In genomic region chr6:117616971-117617765, GRCh38 we compare ENCODE assay signal across 16 cellular contexts. TPM values are rescaled to one million over a fixed set of nuclear protein-coding genes. Genes with fewer than 3 reads are reported as not detected.
DNase-seq lines count a peak whose midpoint lies in the region; ATAC-seq, FAIRE-seq and TF ChIP-seq lines count a peak whose summit lies in the region.
"Had no signal": no experiment of that assay in that cellular context is flagged by ENCODE, and none has a peak within 500 bp of the region (broad histone marks: within the 10 kb centered on the region; RNA-seq: fewer than 3 reads in every experiment).

No MANE protein-coding gene starts in this region.

- 50% methylated on average over 7 of the region's 7 CpGs for WGBS in SK-N-SH (ENCODE audit: low lambda C conversion rate)
- WGBS in H1 (ENCODE audit: extremely low coverage in 1 of 2, insufficient coverage in 1 of 2, insufficient read length in 1 of 2, insufficient replicate concordance in 2 of 2, low coverage in 1 of 2, low lambda C conversion rate in 2 of 2, missing lambda C conversion rate in 1 of 2), 2 experiments = 93% methylated on average over 4 of the region's 7 CpGs; no CpG with 5 or more reads in 1 of the 2 experiments
- WGBS in spleen, 5 donors = 77 to 86% (median 84%) methylated on average over 7 of the region's 7 CpGs

- peak; percentile 17 for DNase-seq in activated gamma-delta T cell treated with Interleukin-2 at 50 U/mL for 16 hours
- no peak for DNase-seq in activated gamma-delta T cell (lab: John Stamatoyannopoulos, UW)
- DNase-seq in SK-N-SH = no peak
- DNase-seq in H1 (ENCODE audit: low read depth in 1 of 2, low spot score in 2 of 2) = peak in 1 of 2 experiments; percentile 52
- DNase-seq in stimulated activated naive CD8-positive, alpha-beta T cell treated with anti-CD3 and anti-CD28 coated beads, Interleukin-15, Interleukin-2, amounts not matched to agents 100 U/mL and 50 U/mL, for 24 hours = peak; percentile 3
- DNase-seq in spleen = no peak
- DNase-seq in NCI-H1436 (lab: John Stamatoyannopoulos, UW) = no peak
- DNase-seq in left lung = no peak
- DNase-seq: DMS 273 treated with DMSO at 0.1 percent for 48 hours, Kasumi-1, NCI-H2081 treated with DMSO at 0.1 percent for 48 hours, SIG-M5, transverse colon had no signal

- POLR2A ChIA-PET in SK-N-SH (lab: Yijun Ruan, JAX) (no interaction called here), H1 (lab: Charles Lee; ENCODE audit: partially characterized antibody) (interaction anchor here (1.0 to 1.3 kb wide), 3 partner anchors 10 to 13 kb away, joined by 3 to 4 read pairs (median 4); no protein-coding TSS in a partner anchor)

- TF ChIP-seq CTCF in SK-N-SH (IDR thresholded peaks at IDR 0.05) (no peak), H1 (IDR thresholded peaks at IDR 0.05; ENCODE audit: control extremely low read depth in 1 of 3, insufficient read depth in 1 of 3, low read depth in 1 of 3, low read length in 3 of 3) (no peak), spleen (IDR thresholded peaks at IDR 0.05 in 8 of 11, conservative IDR thresholded peaks at IDR 0.05 in 3 of 11) (no peak), left lung (IDR thresholded peaks at IDR 0.05) (no peak)

- TF ChIP-seq EP300 in SK-N-SH (IDR thresholded peaks at IDR 0.05; ENCODE audit: borderline replicate concordance in 1 of 2, low read depth in 1 of 2, low read length in 1 of 2) (no peak), H1 (IDR thresholded peaks at IDR 0.05; ENCODE audit: borderline replicate concordance in 1 of 2, low read depth in 2 of 2, low read length in 2 of 2) (no peak)

- no peak overlapping the region for H2BK5ac ChIP-seq in H1 (ENCODE audit: low read depth, low read length)

- no peak overlapping the region for H2BK15ac ChIP-seq in H1 (ENCODE audit: low read length)

- H4K20me1 ChIP-seq in SK-N-SH (ENCODE audit: insufficient read depth) (no peaks in the 10 kb centered on the region), H1 (replicated peaks in 1 of 2; ENCODE audit: control insufficient read depth in 1 of 2, insufficient read depth in 2 of 2, low read length in 2 of 2) (no peaks in the 10 kb centered on the region)

- ATAC-seq in stimulated activated naive CD8-positive, alpha-beta T cell treated with anti-CD3 and anti-CD28 coated beads, Interleukin-15, Interleukin-2, amounts not matched to agents 100 U/mL and 50 U/mL, for 24 hours = no peak
- no peak for ATAC-seq in left lung

- H3F3A ChIP-seq in SK-N-SH (replicated peaks; ENCODE audit: insufficient read depth) = no peaks in the 10 kb centered on the region

- H3K23me2 ChIP-seq in H1 (ENCODE audit: low read depth, low read length) = no peaks in the 10 kb centered on the region

- H2BK12ac ChIP-seq in H1 (ENCODE audit: low read depth, low read length) = 0 out of 2 replicates have a peak overlapping the region, but pooled peaks have one; percentile 43

- no peak overlapping the region for H3K4ac ChIP-seq in H1 (replicated peaks; ENCODE audit: insufficient read length, low read depth, low read length)

- H3K36me3 ChIP-seq in SK-N-SH (replicated peaks in 1 of 2; ENCODE audit: control insufficient read depth in 1 of 2, insufficient read depth in 2 of 2, low read length in 1 of 2) (no peaks in the 10 kb centered on the region), H1 (ENCODE audit: control insufficient read depth in 2 of 4, insufficient read depth in 4 of 4, low read length in 3 of 4) (no peaks in the 10 kb centered on the region), spleen (no peaks in the 10 kb centered on the region), left lung (no peaks in the 10 kb centered on the region)
- H3K36me3 ChIP-seq: cardiac muscle cell, transverse colon had no signal

- H3K9ac ChIP-seq in SK-N-SH = no peak overlapping the region
- H3K9ac ChIP-seq in H1 (replicated peaks in 1 of 4; ENCODE audit: extremely low read depth in 1 of 4, low read depth in 3 of 4, low read length in 3 of 4) = no peak overlapping the region

- TF ChIP-seq RAD21 in SK-N-SH (IDR thresholded peaks at IDR 0.05; ENCODE audit: low read length) (no peak), H1 (IDR thresholded peaks at IDR 0.05 in 1 of 2, conservative IDR thresholded peaks at IDR 0.05 in 1 of 2; ENCODE audit: low read depth in 2 of 2, low read length in 2 of 2) (no peak)

- H3K56ac ChIP-seq in H1 (replicated peaks; ENCODE audit: insufficient read length, low read depth, low read length) = no peak overlapping the region

- H3K79me1 ChIP-seq in H1 (ENCODE audit: low read depth, low read length) = no peaks in the 10 kb centered on the region

- CTCF ChIA-PET in SK-N-SH (lab: Yijun Ruan, JAX) (no interaction called here), H1 (lab: Charles Lee; ENCODE audit: partially characterized antibody) (interaction anchor here (0.7 to 0.8 kb wide), 2 partner anchors 159 to 1228 kb away, joined by 3 read pairs; no protein-coding TSS in a partner anchor)

- peak overlapping the region; percentile 45 for H4K5ac ChIP-seq in H1 (ENCODE audit: insufficient read length, low read depth, low read length)

- no peak for TF ChIP-seq POLR2A in H1 (IDR thresholded peaks at IDR 0.05; ENCODE audit: control extremely low read depth in 1 of 2, low read depth in 2 of 2, low read length in 2 of 2)
- no peak for TF ChIP-seq POLR2A in spleen (IDR thresholded peaks at IDR 0.05)

- no peak overlapping the region for H2BK20ac ChIP-seq in H1 (ENCODE audit: low read length)

- H3K4me1 ChIP-seq in SK-N-SH (ENCODE audit: control insufficient read depth in 1 of 2, insufficient read depth in 2 of 2, low read depth in 1 of 2, low read length in 1 of 2) (no peaks in the 10 kb centered on the region), H1 (replicated peaks in 1 of 4; ENCODE audit: control insufficient read depth in 3 of 4, insufficient read depth in 4 of 4, low read length in 3 of 4) (peaks cover 0 to 24% (median 8%) of the 10 kb centered on the region in 4 experiments; a peak in 6 of 7 replicates), spleen (peaks cover 0 to 4% (median 0%) of the 10 kb centered on the region in 6 donors), left lung (no peaks in the 10 kb centered on the region)
- H3K4me1 ChIP-seq: transverse colon had no signal

- no peak overlapping the region for H3K23ac ChIP-seq in H1 (ENCODE audit: insufficient read length)

- H3K79me2 ChIP-seq in SK-N-SH (ENCODE audit: insufficient read depth) = no peaks in the 10 kb centered on the region
- no peaks in the 10 kb centered on the region for H3K79me2 ChIP-seq in H1 (ENCODE audit: control insufficient read depth in 1 of 2, insufficient read depth in 2 of 2, low read length in 2 of 2)

- H3K14ac ChIP-seq in H1 (ENCODE audit: insufficient read length) = no peak overlapping the region

- H3K9me3 ChIP-seq in SK-N-SH = no peaks in the 10 kb centered on the region
- no peaks in the 10 kb centered on the region for H3K9me3 ChIP-seq in H1 (ENCODE audit: insufficient read depth in 2 of 2, low read depth in 1 of 2, low read length in 1 of 2)
- no peaks in the 10 kb centered on the region for H3K9me3 ChIP-seq in spleen
- no peaks in the 10 kb centered on the region for H3K9me3 ChIP-seq in left lung
- H3K9me3 ChIP-seq: transverse colon had no signal

- intact Hi-C loops in spleen (cut with DNase I; ENCODE audit: low total_unique reads) = no loop called here
- intact Hi-C loops in left lung (cut with DNase I) = no loop called here

- H2BK120ac ChIP-seq in H1 (replicated peaks; ENCODE audit: low read depth, low read length) = no peak overlapping the region

- H2AFZ ChIP-seq in SK-N-SH (ENCODE audit: low read depth) (peak overlapping the region; percentile 74; the same call in 1 of the 2 replicates), H1 (ENCODE audit: low read length) (no peak overlapping the region)

- peak overlapping the region in 1 of 2 experiments; percentile 8; a peak in 1 of 4 replicates for H3K4me3 ChIP-seq in SK-N-SH (ENCODE audit: low read depth in 2 of 2, low read length in 1 of 2)
- H3K4me3 ChIP-seq in H1 (ENCODE audit: extremely low read depth in 1 of 4, insufficient read depth in 2 of 4, low read depth in 3 of 4, low read length in 4 of 4) = peak overlapping the region in 1 of 4 experiments; percentile 5; a peak in 1 of 8 replicates
- no peak overlapping the region for H3K4me3 ChIP-seq in spleen
- H3K4me3 ChIP-seq in left lung = no peak overlapping the region
- H3K4me3 ChIP-seq: cardiac muscle cell, transverse colon had no signal

- H3K18ac ChIP-seq in H1 (ENCODE audit: extremely low read depth, low read length) = no peak overlapping the region

- peak overlapping the region; percentile 58; the same call in 1 of the 2 replicates for H3K4me2 ChIP-seq in SK-N-SH
- H3K4me2 ChIP-seq in H1 (ENCODE audit: insufficient read depth in 1 of 2, low read depth in 2 of 2, low read length in 2 of 2) = peak overlapping the region; percentile 18 to 45; a peak in 1 of 4 replicates

- H3K27me3 ChIP-seq in SK-N-SH (ENCODE audit: insufficient read depth) = no peaks in the 10 kb centered on the region
- H3K27me3 ChIP-seq in H1 (replicated peaks in 1 of 4; ENCODE audit: control insufficient read depth in 3 of 4, extremely low read depth in 1 of 4, insufficient read depth in 3 of 4, low read length in 3 of 4) = no peaks in the 10 kb centered on the region
- no peaks in the 10 kb centered on the region for H3K27me3 ChIP-seq in spleen (replicated peaks in 1 of 7)
- H3K27me3 ChIP-seq in left lung = no peaks in the 10 kb centered on the region
- H3K27me3 ChIP-seq: cardiac muscle cell, transverse colon had no signal

- no peak overlapping the region for H3K27ac ChIP-seq in SK-N-SH (ENCODE audit: low read depth in 2 of 2, low read length in 1 of 2)
- 0 out of 2 replicates have a peak overlapping the region, but pooled peaks have one; percentile 3 for H3K27ac ChIP-seq in H1 (ENCODE audit: low read depth, low read length)
- H3K27ac ChIP-seq in spleen = no peak overlapping the region
- no peak overlapping the region for H3K27ac ChIP-seq in left lung
- H3K27ac ChIP-seq: cardiac muscle cell, HL-60, transverse colon had no signal

- no peak overlapping the region for H2AK5ac ChIP-seq in H1 (ENCODE audit: low read depth, low read length)

- H4K8ac ChIP-seq in H1 (ENCODE audit: extremely low read depth, insufficient read depth, low read length) = no peak overlapping the region

- H3K9me2 ChIP-seq in SK-N-SH = no peaks in the 10 kb centered on the region

- no peak for FAIRE-seq in H1 (lab: Jason Lieb, UNC)
- FAIRE-seq: keratinocyte had no signal

- no peak overlapping the region for H4K91ac ChIP-seq in H1 (replicated peaks; ENCODE audit: insufficient read length, low read length)

RNA-seq across cellular contexts. Expression of gene GOPC, which starts 14.9 kb away (rescaled TPM):
- polyA plus RNA-seq in SK-N-SH (2012; rRNA removed) = 20.8 and 31.4 TPM in 2 replicates
- polyA plus RNA-seq in SK-N-SH (2012; cell fraction: cytosol; rRNA removed) = 28.8 and 37.7 TPM in 2 replicates
- 20.0 and 46.4 TPM in 2 replicates for polyA plus RNA-seq in SK-N-SH (2012; cell fraction: nucleus; rRNA removed)
- 19.1 and 19.4 TPM in 2 replicates for total RNA-seq in H1 (2021; fragmentation: NEBNext Ultra II Directional; extraction: Animal tissue kit (Norgen Biotek cat#: 25700))
- 4.0 and 5.3 TPM in 2 replicates for polyA plus RNA-seq in H1 (2011; rRNA removed)
- 9.8 TPM for polyA plus RNA-seq in H1 (2011; cell fraction: cytosol; rRNA removed)
- 3.9 TPM for polyA plus RNA-seq in H1 (2011; cell fraction: nucleus; rRNA removed)
- polyA plus RNA-seq in H1 (2012, experiment 1 of 2) = 7.7 to 15.4 TPM (median 9.4 TPM) in 4 replicates
- 0.79 TPM for polyA plus RNA-seq in H1 (2012, experiment 2 of 2)
- polyA plus RNA-seq in H1 (2013, experiment 1 of 2) = 10.3 TPM
- 9.9 TPM for polyA plus RNA-seq in H1 (2013, experiment 2 of 2)
- polyA minus RNA-seq in H1 (2011; rRNA and poly(A)+ RNA removed) = 6.4 and 8.5 TPM in 2 replicates
- polyA minus RNA-seq in H1 (2011; cell fraction: cytosol; rRNA and poly(A)+ RNA removed) = 10.2 TPM
- 11.1 TPM for polyA minus RNA-seq in H1 (2011; cell fraction: nucleus; rRNA and poly(A)+ RNA removed)
- total RNA-seq in spleen = 10 to 100 TPM; 20.5 to 26.7 (median 22.3) TPM
- polyA plus RNA-seq in spleen = 10 to 100 TPM; 13.5 to 17.3 (median 14.9) TPM
- 10 to 100 TPM; 19.1 to 32.1 TPM for total RNA-seq in left lung

RNA-seq across cellular contexts. Expression of gene NUS1, which starts 58.1 kb away (rescaled TPM):
- 8.9 and 9.1 TPM in 2 replicates for polyA plus RNA-seq in SK-N-SH (2012; rRNA removed)
- 17.2 and 21.6 TPM in 2 replicates for polyA plus RNA-seq in SK-N-SH (2012; cell fraction: cytosol; rRNA removed)
- 2.8 and 6.2 TPM in 2 replicates for polyA plus RNA-seq in SK-N-SH (2012; cell fraction: nucleus; rRNA removed)
- 76.4 and 77.7 TPM in 2 replicates for total RNA-seq in H1 (2021; fragmentation: NEBNext Ultra II Directional; extraction: Animal tissue kit (Norgen Biotek cat#: 25700))
- polyA plus RNA-seq in H1 (2011; rRNA removed) = 14.3 and 20.7 TPM in 2 replicates
- polyA plus RNA-seq in H1 (2011; cell fraction: cytosol; rRNA removed) = 21.3 TPM
- polyA plus RNA-seq in H1 (2011; cell fraction: nucleus; rRNA removed) = 23.0 TPM
- polyA plus RNA-seq in H1 (2012, experiment 1 of 2) = 21.6 to 45.9 TPM (median 28.0 TPM) in 4 replicates
- polyA plus RNA-seq in H1 (2012, experiment 2 of 2) = 4.9 TPM
- polyA plus RNA-seq in H1 (2013, experiment 1 of 2) = 71.5 TPM
- polyA plus RNA-seq in H1 (2013, experiment 2 of 2) = 70.8 TPM
- polyA minus RNA-seq in H1 (2011; rRNA and poly(A)+ RNA removed) = 22.8 and 26.7 TPM in 2 replicates
- polyA minus RNA-seq in H1 (2011; cell fraction: cytosol; rRNA and poly(A)+ RNA removed) = 16.1 TPM
- polyA minus RNA-seq in H1 (2011; cell fraction: nucleus; rRNA and poly(A)+ RNA removed) = 60.2 TPM
- total RNA-seq in spleen = 10 to 100 TPM; 26.1 to 38.8 (median 30.9) TPM
- 10 to 100 TPM; 11.5 to 16.9 (median 16.1) TPM for polyA plus RNA-seq in spleen
- 10 to 100 TPM; 30.2 to 47.3 TPM for total RNA-seq in left lung

Comparison
In these comparisons a context has a peak if more than half of its experiments do, and no peak if none do; other contexts are left out.
1. DNase-seq: peak in activated gamma-delta T cell treated with Interleukin-2 at 50 U/mL for 16 hours (single experiment) and stimulated activated naive CD8-positive, alpha-beta T cell treated with anti-CD3 and anti-CD28 coated beads, Interleukin-15, Interleukin-2, amounts not matched to agents 100 U/mL and 50 U/mL, for 24 hours (single experiment); none in activated gamma-delta T cell (single experiment), SK-N-SH (single experiment), spleen (single experiment), NCI-H1436 (single experiment) and left lung (0 of 2).